8 cellular contexts compared by ENCODE assay signal in the genomic region with DNA sequence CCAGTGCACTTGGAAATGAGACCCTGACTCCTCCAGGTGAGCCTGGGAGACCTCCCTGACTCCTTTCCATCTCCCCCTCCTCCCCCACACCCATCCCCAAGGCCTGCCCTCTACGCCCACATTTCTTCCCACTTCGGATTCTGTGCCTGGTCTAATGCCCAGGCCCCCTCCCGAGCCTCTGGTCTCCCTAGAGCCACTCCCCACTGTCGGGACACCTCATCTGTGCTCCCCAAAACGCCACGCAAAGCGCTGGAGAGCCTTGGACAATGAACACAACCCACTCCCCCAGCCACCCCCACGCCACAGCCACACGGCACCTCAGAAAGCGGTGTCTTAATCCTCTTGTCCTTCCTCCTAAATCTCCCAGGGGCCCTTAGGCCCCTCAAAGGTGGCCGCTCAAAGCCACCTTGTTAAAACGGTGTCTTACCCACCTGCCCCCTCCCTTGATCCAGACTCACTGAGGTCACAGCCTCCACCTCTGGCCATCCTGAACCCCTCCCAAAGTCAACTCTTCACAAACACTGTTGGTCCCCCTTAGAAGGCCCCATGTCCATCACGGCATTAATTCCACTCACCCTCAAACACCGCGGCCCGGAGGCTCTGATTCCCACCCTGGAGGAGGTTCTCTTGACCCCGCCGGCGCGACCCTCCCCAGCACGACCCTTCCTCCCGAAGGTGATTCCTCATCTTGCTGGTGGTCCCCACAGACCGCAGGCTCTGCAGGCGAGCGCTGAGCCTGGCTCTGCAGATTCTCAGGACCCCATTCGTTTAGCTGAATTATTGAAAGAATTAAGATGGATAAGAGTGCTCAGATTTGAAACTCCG. TPM values are rescaled to one million over a fixed set of nuclear protein-coding genes. Genes with fewer than 3 reads are reported as not detected.
A peak's percentile ranks its signal among the peaks of the same experiment; 100 is the strongest.
DNase-seq lines count a peak whose midpoint lies in the region; ATAC-seq, FAIRE-seq and TF ChIP-seq lines count a peak whose summit lies in the region.
"Not testable (repeated sequence)": the region's sequence is repeated elsewhere in the genome, so short reads cannot be mapped to it uniquely, and the experiment has no call there.

No MANE protein-coding gene starts in this region.

- not testable (repeated sequence) for H3K9me3 ChIP-seq in A549; adrenal gland (replicated peaks in 1 of 3); endodermal cell (ENCODE audit: control insufficient read depth, low read length); iPS-18a (ENCODE audit: control insufficient read depth, low read depth, low read length); small intestine (ENCODE audit: control insufficient read depth, low read depth)

- WGBS in A549 (ENCODE audit: missing lambda C conversion rate) = 57% methylated on average over 19 of the region's 27 CpGs
- WGBS in adrenal gland, 4 donors = 34 to 53% (median 45%) methylated on average over 22 to 27 of the region's 27 CpGs
- 51 to 55% methylated on average over 6 to 27 of the region's 27 CpGs for WGBS in endodermal cell (ENCODE audit: insufficient coverage in 1 of 2, insufficient read length in 1 of 2), 2 experiments
- WGBS in small intestine, 3 donors = 63 to 81% (median 71%) methylated on average over 26 to 27 of the region's 27 CpGs

- CTCF ChIA-PET in A549 (lab: Yijun Ruan, JAX) (interaction anchor here (0.6 to 4.9 kb wide), 5 partner anchors 10 to 111 kb away, joined by 3 to 19 read pairs (median 4); no protein-coding TSS in a partner anchor), WTC11 (lab: Charles Lee) (interaction anchor here (1.1 to 2.5 kb wide), 3 partner anchors 31 to 55 kb away, joined by 4 to 9 read pairs (median 6); no protein-coding TSS in a partner anchor)

- not testable (repeated sequence) for DNase-seq in A549 (ENCODE audit: low read depth in 1 of 2, low spot score in 1 of 2); H7; WTC11 (ENCODE audit: low spot score); adrenal gland; endodermal cell; natural killer cell treated with Interleukin-12 subunit alpha and Interleukin-12 subunit beta and Interleukin-15 and Interleukin-18, amount 100 ng/mL, for 72 hours (ENCODE audit: low spot score); small intestine

- not testable (repeated sequence) for ATAC-seq in A549; WTC11; natural killer cell treated with Interleukin-12 subunit alpha and Interleukin-12 subunit beta and Interleukin-15 and Interleukin-18, amount 100 ng/mL, for 72 hours

- not testable (repeated sequence) for H3K27me3 Mint-ChIP-seq in WTC11 (ENCODE audit: low read depth); endodermal cell (ENCODE audit: insufficient read depth); natural killer cell treated with Interleukin-12 subunit alpha and Interleukin-12 subunit beta and Interleukin-15 and Interleukin-18, amount 100 ng/mL, for 72 hours

- peaks cover 11% of the 10 kb centered on the region for H3K36me3 ChIP-seq in H7 (replicated peaks; ENCODE audit: control insufficient read depth, insufficient read depth, low read length)
- H3K36me3 ChIP-seq in adrenal gland (replicated peaks in 1 of 2) = peaks cover 0 to 16% of the 10 kb centered on the region in 2 donors
- peaks cover 34% of the 10 kb centered on the region for H3K36me3 ChIP-seq in endodermal cell (ENCODE audit: control insufficient read depth, insufficient read depth, low read length)
- H3K36me3 ChIP-seq in iPS-18a (ENCODE audit: control insufficient read depth, low read depth, low read length) = peaks cover 16% of the 10 kb centered on the region
- not testable (repeated sequence) for H3K36me3 ChIP-seq in small intestine (ENCODE audit: control insufficient read depth in 2 of 2, insufficient read depth in 2 of 2, low read length in 2 of 2)

- peak overlapping the region; percentile 77 to 89 for H3K27ac ChIP-seq in A549
- peak overlapping the region in 4 of 5 donors; percentile 75 to 96 (median 88) for H3K27ac ChIP-seq in adrenal gland
- not testable (repeated sequence) for H3K27ac ChIP-seq in endodermal cell (ENCODE audit: low read depth, low read length); iPS-18a (ENCODE audit: low read length)
- H3K27ac ChIP-seq in small intestine (ENCODE audit: low read depth in 1 of 2, low read length in 1 of 2) = peak overlapping the region in 1 of 2 donors; percentile 17

- H3K36me3 Mint-ChIP-seq in WTC11 (peaks cover 31% of the 10 kb centered on the region), endodermal cell (ENCODE audit: low read depth) (peaks cover 55% of the 10 kb centered on the region)
- peaks cover 32% of the 10 kb centered on the region for H3K36me3 Mint-ChIP-seq in natural killer cell treated with Interleukin-12 subunit alpha and Interleukin-12 subunit beta and Interleukin-15 and Interleukin-18, amount 100 ng/mL, for 72 hours

- not testable (repeated sequence) for TF ChIP-seq RAD21 in A549 (conservative IDR thresholded peaks at IDR 0.05 in 1 of 2, IDR thresholded peaks at IDR 0.05 in 1 of 2)

- POLR2A ChIA-PET in A549 (lab: Yijun Ruan, JAX) = interaction anchor here (1.1 kb wide), 1 partner anchor 14 kb away, joined by 3 read pairs; no protein-coding TSS in a partner anchor
- POLR2A ChIA-PET in WTC11 (lab: Charles Lee) = not testable (repeated sequence)

- peaks cover 26% of the 10 kb centered on the region for H3K4me1 Mint-ChIP-seq in WTC11
- peaks cover 44% of the 10 kb centered on the region for H3K4me1 Mint-ChIP-seq in endodermal cell
- peaks cover 54 to 56% of the 10 kb centered on the region in 2 donors for H3K4me1 Mint-ChIP-seq in natural killer cell treated with Interleukin-12 subunit alpha and Interleukin-12 subunit beta and Interleukin-15 and Interleukin-18, amount 100 ng/mL, for 72 hours (ENCODE audit: low read depth in 2 of 2)

- H3K4me3 ChIP-seq in A549 = peak overlapping the region; percentile 81
- peak overlapping the region; percentile 88 for H3K4me3 ChIP-seq in H7 (ENCODE audit: insufficient read depth, low read depth, low read length)
- peak overlapping the region in 3 of 4 donors; percentile 52 to 78 (median 57) for H3K4me3 ChIP-seq in adrenal gland
- H3K4me3 ChIP-seq in endodermal cell (ENCODE audit: low read length) = peak overlapping the region; percentile 85
- H3K4me3 ChIP-seq in iPS-18a (ENCODE audit: low read length) = peak overlapping the region; percentile 71
- peak overlapping the region; percentile 30 to 59 for H3K4me3 ChIP-seq in small intestine (ENCODE audit: low read depth in 1 of 2, low read length in 2 of 2)

- H3K27ac Mint-ChIP-seq in WTC11 = 0 out of 2 replicates have a peak overlapping the region, but pooled peaks have one; percentile 40
- peak overlapping the region; percentile 95 for H3K27ac Mint-ChIP-seq in endodermal cell
- H3K27ac Mint-ChIP-seq in natural killer cell treated with Interleukin-12 subunit alpha and Interleukin-12 subunit beta and Interleukin-15 and Interleukin-18, amount 100 ng/mL, for 72 hours = peak overlapping the region; percentile 93 to 97

- peak overlapping the region; percentile 88 for H3K9ac ChIP-seq in endodermal cell (ENCODE audit: extremely low read depth, low read length, poor library complexity, severe bottlenecking)
- H3K9ac ChIP-seq in iPS-18a (ENCODE audit: low read length) = not testable (repeated sequence)

- peak overlapping the region; percentile 97 for H3K4me2 ChIP-seq in A549

- H3K27me3 ChIP-seq in H7 (ENCODE audit: control insufficient read depth, insufficient read depth, low read length); adrenal gland; endodermal cell (ENCODE audit: control insufficient read depth, insufficient read depth, low read length, poor library complexity, severe bottlenecking); small intestine (ENCODE audit: control insufficient read depth in 2 of 2, insufficient read depth in 2 of 2, low read length in 2 of 2): not testable (repeated sequence)
- peaks cover 13% of the 10 kb centered on the region for H3K27me3 ChIP-seq in iPS-18a (ENCODE audit: control insufficient read depth, insufficient read depth, low read length)

- intact Hi-C loops in adrenal gland (cut with DNase I) = loop anchor here in 1 of 2 donors (2.0 to 5.0 kb wide), 2 partner anchors 31 to 50 kb away; no protein-coding TSS in a partner anchor

- H3K4me1 ChIP-seq in A549 = peaks cover 18% of the 10 kb centered on the region
- H3K4me1 ChIP-seq in adrenal gland (replicated peaks in 1 of 2) = peaks cover 14 to 40% of the 10 kb centered on the region in 2 donors
- not testable (repeated sequence) for H3K4me1 ChIP-seq in endodermal cell (ENCODE audit: control insufficient read depth, insufficient read depth, low read length); iPS-18a (ENCODE audit: control insufficient read depth, low read depth, low read length); small intestine (ENCODE audit: control insufficient read depth in 2 of 2, insufficient read depth in 1 of 2, low read depth in 1 of 2, low read length in 1 of 2)

- TF ChIP-seq EP300 in A549 (IDR thresholded peaks at IDR 0.05) = not testable (repeated sequence)

- H3K4me3 Mint-ChIP-seq in WTC11 (peak overlapping the region; percentile 90), endodermal cell (peak overlapping the region; percentile 98)
- peak overlapping the region; percentile 99 for H3K4me3 Mint-ChIP-seq in natural killer cell treated with Interleukin-12 subunit alpha and Interleukin-12 subunit beta and Interleukin-15 and Interleukin-18, amount 100 ng/mL, for 72 hours

- TF ChIP-seq POLR2A in A549 (IDR thresholded peaks at IDR 0.05; ENCODE audit: low read length); adrenal gland (IDR thresholded peaks at IDR 0.05): not testable (repeated sequence)

- not testable (repeated sequence) for TF ChIP-seq CTCF in A549 (IDR thresholded peaks at IDR 0.05); WTC11 (IDR thresholded peaks at IDR 0.05); adrenal gland (IDR thresholded peaks at IDR 0.05); endodermal cell (conservative IDR thresholded peaks at IDR 0.05)

- not testable (repeated sequence) for H3K9me3 Mint-ChIP-seq in WTC11; endodermal cell; natural killer cell treated with Interleukin-12 subunit alpha and Interleukin-12 subunit beta and Interleukin-15 and Interleukin-18, amount 100 ng/mL, for 72 hours

- not testable (repeated sequence) for FAIRE-seq in A549 (lab: Jason Lieb, UNC); small intestine (lab: Jason Lieb, UNC)

RNA-seq across cellular contexts. Expression of a gene that starts 1.3 kb away (rescaled TPM):
- 24.7 and 25.7 TPM in 2 replicates for polyA plus RNA-seq in A549 (2011; rRNA removed)
- polyA plus RNA-seq in A549 (2012; cell fraction: cytosol; rRNA removed) = 8.2 and 9.9 TPM in 2 replicates
- 4.4 and 6.7 TPM in 2 replicates for polyA plus RNA-seq in A549 (2012; cell fraction: nucleus; rRNA removed)
- 8.7 TPM in 3 replicates for polyA plus RNA-seq in A549 (2017; fragmentation: RNase III; extraction: RNeasy Plus Mini Kit Qiagen cat#74134 plus additional on column Dnase treatment)
- 26.4 and 31.6 TPM in 2 replicates for polyA minus RNA-seq in A549 (2011; rRNA and poly(A)+ RNA removed)
- 46.4 and 57.1 TPM in 2 replicates for total RNA-seq in H7 (2014; rRNA removed; shearing (Covaris generic))
- total RNA-seq in WTC11 (2021) = 39.5 to 43.7 TPM (median 41.6 TPM) in 3 replicates
- 10 to 100 TPM in 6 of 8 donors, 1 to 10 TPM in 2; 7.1 to 26.9 (median 21.4) TPM for total RNA-seq in adrenal gland
- polyA plus RNA-seq in adrenal gland = 10 to 100 TPM in 1 of 3 donors, 1 to 10 TPM in 2; 6.5 to 12.3 (median 7.4) TPM
- total RNA-seq in endodermal cell = 100 to 1,000 TPM; 192 to 390 TPM
- polyA plus RNA-seq in endodermal cell (2013, experiment 1 of 2) = 39.8 TPM
- polyA plus RNA-seq in endodermal cell (2013, experiment 2 of 2) = 48.5 TPM
- total RNA-seq in natural killer cell treated with Interleukin-12 subunit alpha and Interleukin-12 subunit beta and Interleukin-15 and Interleukin-18, amount 100 ng/mL, for 72 hours = 100 to 1,000 TPM in 1 of 2 donors, 10 to 100 TPM in 1; 59.0 to 159 TPM
- polyA plus RNA-seq in small intestine = 1 to 10 TPM in 2 of 3 donors, under 1 TPM in 1; 0.22 to 3.6 (median 1.1) TPM

Comparison
In these comparisons a context has a peak if more than half of its experiments do, and no peak if none do; other contexts are left out.
1. H3K27ac Mint-ChIP-seq: peak in every context shown above with its lines; median percentile 95 in endodermal cell; 95 in natural killer cell treated with Interleukin-12 subunit alpha and Interleukin-12 subunit beta and Interleukin-15 and Interleukin-18, amount 100 ng/mL, for 72 hours; 40 in WTC11.